19 cellular contexts compared by ENCODE assay signal in genomic region chr7:68074242-68074641, GRCh38.
DNase-seq lines count a peak whose midpoint lies in the region; ATAC-seq and TF ChIP-seq lines count a peak whose summit lies in the region.
"Had no signal": no experiment of that assay in that cellular context is flagged by ENCODE, and none has a peak within 500 bp of the region (broad histone marks: within the 10 kb centered on the region; RNA-seq: fewer than 3 reads in every experiment).

No MANE protein-coding gene starts in this region.

- H3K4me3 ChIP-seq in mammary epithelial cell (replicated peaks in 1 of 3; ENCODE audit: insufficient read depth in 1 of 3, low read depth in 2 of 3, low read length in 3 of 3) (no peak overlapping the region), MM.1S (ENCODE audit: low read length) (peak overlapping the region; percentile 39; the same call in 1 of the 2 replicates), mesendoderm (ENCODE audit: low read length) (no peak overlapping the region), coronary artery (no peak overlapping the region)
- H3K4me3 ChIP-seq: GM23338, HAP-1 had no signal

- H3F3A ChIP-seq in MM.1S (ENCODE audit: insufficient read depth, low read length) = no peaks in the 10 kb centered on the region

- H3K18ac ChIP-seq in mesendoderm (ENCODE audit: low read length) = no peak overlapping the region

- no peaks in the 10 kb centered on the region for H3K4me1 ChIP-seq in mammary epithelial cell (ENCODE audit: insufficient read depth, low read length)
- H3K4me1 ChIP-seq in MM.1S (ENCODE audit: low read length) = no peaks in the 10 kb centered on the region
- no peaks in the 10 kb centered on the region for H3K4me1 ChIP-seq in mesendoderm (ENCODE audit: control insufficient read depth, low read depth, low read length)
- H3K4me1 ChIP-seq: HAP-1 had no signal

- no peaks in the 10 kb centered on the region for H3K9me2 ChIP-seq in MM.1S (replicated peaks; ENCODE audit: insufficient read depth, low read length)

- ATAC-seq in HG03565 (IDR thresholded peaks at IDR 0.05; ENCODE audit: unreplicated experiment) = no peak
- ATAC-seq: GM23338 had no signal

- no peak overlapping the region for H2AFZ ChIP-seq in mammary epithelial cell (ENCODE audit: low read depth, low read length)
- H2AFZ ChIP-seq in MM.1S (ENCODE audit: low read length) = peak overlapping the region; percentile 82
- H2AFZ ChIP-seq: GM23338 had no signal

- H3K79me1 ChIP-seq in mesendoderm (ENCODE audit: low read length) = no peaks in the 10 kb centered on the region

- TF ChIP-seq CTCF in mammary epithelial cell (conservative IDR thresholded peaks at IDR 0.05 in 1 of 2, IDR thresholded peaks at IDR 0.05 in 1 of 2; ENCODE audit: extremely low read depth in 1 of 2, insufficient read depth in 1 of 2, low read depth in 1 of 2, low read length in 2 of 2) (no peak), MM.1S (IDR thresholded peaks at IDR 0.05; ENCODE audit: low read length) (no peak), coronary artery (IDR thresholded peaks at IDR 0.05) (no peak)

- in situ Hi-C loops in T47D (cut with HindIII; ENCODE audit: low pct_unique_long_range_greater_than_20kb, low sequenced_read_pairs) (no loop called here), mammary epithelial cell (cut with MboI; ENCODE audit: low sequenced_read_pairs in 2 of 2) (no loop called here)

- H3K9me3 ChIP-seq in mammary epithelial cell (replicated peaks; ENCODE audit: insufficient read depth, low read length) (peaks cover 17% of the 10 kb centered on the region), MM.1S (replicated peaks; ENCODE audit: insufficient read depth, low read length) (no peaks in the 10 kb centered on the region)
- H3K9me3 ChIP-seq: HAP-1 had no signal

- H4K20me1 ChIP-seq in mammary epithelial cell (ENCODE audit: insufficient read depth, low read length) (no peaks in the 10 kb centered on the region), MM.1S (ENCODE audit: insufficient read depth, low read length) (no peaks in the 10 kb centered on the region)

- H3K79me2 ChIP-seq in mammary epithelial cell (ENCODE audit: insufficient read depth, low read length) (no peaks in the 10 kb centered on the region), MM.1S (ENCODE audit: low read length) (no peaks in the 10 kb centered on the region), mesendoderm (ENCODE audit: control insufficient read depth, insufficient read depth, low read length) (no peaks in the 10 kb centered on the region)

- CTCF ChIA-PET in mammary epithelial cell (lab: Charles Lee; ENCODE audit: low non-redundant PET) = no interaction called here

- no peak overlapping the region for H2AK5ac ChIP-seq in mesendoderm (ENCODE audit: low read length)

- no peak overlapping the region for H2BK5ac ChIP-seq in mesendoderm (ENCODE audit: low read length)

- 73% methylated on average over 3 of the region's 3 CpGs for WGBS in mammary epithelial cell (ENCODE audit: low coverage, missing lambda C conversion rate)
- WGBS in mesendoderm (ENCODE audit: extremely low coverage, insufficient coverage, low lambda C conversion rate) = no CpG with 5 or more reads among the region's 3 CpGs

- no peak overlapping the region for H4K8ac ChIP-seq in mesendoderm (ENCODE audit: low read depth, low read length)

- H2BK15ac ChIP-seq in mesendoderm (replicated peaks; ENCODE audit: low read depth) = no peak overlapping the region

- no peaks in the 10 kb centered on the region for H3K36me3 ChIP-seq in mammary epithelial cell (ENCODE audit: insufficient read depth, low read length)
- H3K36me3 ChIP-seq in MM.1S (replicated peaks; ENCODE audit: insufficient read depth, low read length) = no peaks in the 10 kb centered on the region
- H3K36me3 ChIP-seq in mesendoderm (ENCODE audit: control insufficient read depth, insufficient read depth, low read length) = no peaks in the 10 kb centered on the region
- H3K36me3 ChIP-seq: HAP-1 had no signal

- H3K9ac ChIP-seq in mammary epithelial cell (ENCODE audit: insufficient read depth, low read length) (no peak overlapping the region), MM.1S (ENCODE audit: low read length) (no peak overlapping the region; the same call in 1 of the 2 replicates), mesendoderm (ENCODE audit: low read length) (no peak overlapping the region)

- no peak overlapping the region for H3K4ac ChIP-seq in mesendoderm (ENCODE audit: low read depth, low read length)

- DNase-seq in T47D (ENCODE audit: low read depth in 1 of 2, low spot score in 1 of 2) (peak; percentile 31 to 53), mammary epithelial cell (no peak), H4 (ENCODE audit: low spot score) (peak; percentile 61), MM.1S (no peak), mesendoderm (no peak), coronary artery (ENCODE audit: low spot score) (no peak)
- no peak for DNase-seq in stimulated activated CD4-positive, alpha-beta T cell treated with anti-CD3 and anti-CD28 coated beads, Interleukin-4, amount 100 ng/mL, for 4 hours
- DNase-seq: 8988T; ACHN; AML-193; Calu3; CD4-positive, alpha-beta T cell; DMS79 treated with DMSO at 0.1 percent for 48 hours; GF-D8 had no signal

- no peak overlapping the region for H3K4me2 ChIP-seq in mammary epithelial cell (ENCODE audit: insufficient read depth, low read depth, low read length)
- peak overlapping the region; percentile 41; the same call in 1 of the 2 replicates for H3K4me2 ChIP-seq in MM.1S (ENCODE audit: low read depth, low read length)
- no peak overlapping the region for H3K4me2 ChIP-seq in mesendoderm (ENCODE audit: low read length)
- H3K4me2 ChIP-seq: GM23338 had no signal

- H3K23ac ChIP-seq in mesendoderm (ENCODE audit: low read length) = peak overlapping the region; percentile 45

- no peak overlapping the region for H4K5ac ChIP-seq in mesendoderm (ENCODE audit: low read length)

- no peak overlapping the region for H2BK120ac ChIP-seq in mesendoderm (ENCODE audit: low read depth, low read length)

- dilution Hi-C loops in mammary epithelial cell (cut with HindIII; ENCODE audit: low sequenced_read_pairs) = loop anchor here (5.0 kb wide), 1 partner anchor 63 kb away; no protein-coding TSS in a partner anchor

- H3K56ac ChIP-seq in mesendoderm (ENCODE audit: low read length) = no peak overlapping the region

- H3K27ac ChIP-seq in mammary epithelial cell (ENCODE audit: insufficient read depth, low read depth, low read length) (no peak overlapping the region), MM.1S (ENCODE audit: low read length) (no peak overlapping the region), mesendoderm (ENCODE audit: low read depth, low read length) (no peak overlapping the region), coronary artery (no peak overlapping the region)
- H3K27ac ChIP-seq: C4-2B, HL-60 had no signal

- intact Hi-C loops in mammary epithelial cell (cut with micrococcal nuclease) = no loop called here

- H3K27me3 ChIP-seq in mammary epithelial cell (ENCODE audit: insufficient read depth, low read length) = no peaks in the 10 kb centered on the region
- no peaks in the 10 kb centered on the region for H3K27me3 ChIP-seq in MM.1S (replicated peaks; ENCODE audit: insufficient read depth, low read length)
- H3K27me3 ChIP-seq in mesendoderm (ENCODE audit: insufficient read depth, low read length, poor library complexity) = no peaks in the 10 kb centered on the region

- no TSS peak for BruUV-seq in mammary epithelial cell (replicated peaks; lab: Mats Ljungman, UMichigan)

Comparison
In these comparisons a context has a peak if more than half of its experiments do, and no peak if none do; other contexts are left out.
1. DNase-seq: peak in T47D (2 of 2) and H4 (single experiment); none in mammary epithelial cell (single experiment), MM.1S (single experiment), mesendoderm (single experiment), stimulated activated CD4-positive, alpha-beta T cell treated with anti-CD3 and anti-CD28 coated beads, Interleukin-4, amount 100 ng/mL, for 4 hours (0 of 2) and coronary artery (single experiment).